ENCODE assay signal across 13 cellular contexts in the genomic region with DNA sequence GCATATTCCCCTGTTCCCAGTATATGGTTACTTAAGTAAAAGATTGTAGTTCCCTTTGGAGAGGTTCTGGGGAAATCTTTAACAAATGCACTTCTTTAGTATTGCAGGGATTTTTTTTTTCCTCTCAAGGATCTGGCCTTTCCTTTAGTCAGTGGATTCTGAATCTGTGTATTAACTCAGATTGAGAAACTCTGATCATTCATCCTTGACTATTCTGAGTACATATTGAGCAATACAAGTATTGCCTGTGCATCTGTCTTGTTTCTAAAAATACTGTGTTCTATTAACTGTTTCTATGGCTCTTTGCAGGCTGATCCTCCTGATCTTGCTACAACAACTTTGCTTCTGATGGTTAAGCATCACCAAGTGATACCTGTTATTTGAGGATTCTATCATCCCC.
DNase-seq lines count a peak whose midpoint lies in the region; ATAC-seq, FAIRE-seq and TF ChIP-seq lines count a peak whose summit lies in the region.
"Had no signal": no experiment of that assay in that cellular context is flagged by ENCODE, and none has a peak within 500 bp of the region (broad histone marks: within the 10 kb centered on the region; RNA-seq: fewer than 3 reads in every experiment).

No MANE protein-coding gene starts in this region.

- no peak for TF ChIP-seq RAD21 in GM12878 (IDR thresholded peaks at IDR 0.05; ENCODE audit: insufficient read depth, low read depth, low read length)
- peak; percentile 56 to 62 for TF ChIP-seq RAD21 in liver (IDR thresholded peaks at IDR 0.05)

- DNase-seq in AG09309 (ENCODE audit: low read depth) (peak; percentile 32), GM20000 (ENCODE audit: low spot score) (peak; percentile 7), GM12878 (ENCODE audit: low read depth, low spot score) (no peak), RWPE1 (ENCODE audit: low spot score) (no peak), PC-3 (no peak), tibial nerve (ENCODE audit: low spot score in 2 of 2) (no peak)
- DNase-seq: activated naive CD8-positive, alpha-beta T cell treated with anti-CD3 and anti-CD28 coated beads for 36 hours; C1 segment of cervical spinal cord; GDM1; head of caudate nucleus had no signal

- H3K27ac ChIP-seq in GM12878 (ENCODE audit: control insufficient read depth, insufficient read depth) (no peak overlapping the region), liver (ENCODE audit: low read depth in 1 of 2, low read length in 2 of 2) (no peak overlapping the region), RWPE1 (no peak overlapping the region), PC-3 (ENCODE audit: low read length) (no peak overlapping the region), tibial nerve (peak overlapping the region in 2 of 4 donors; percentile 25 to 62)

- TF ChIP-seq CTCF in AG09309 (IDR thresholded peaks at IDR 0.05; ENCODE audit: control insufficient read depth, insufficient read depth, low read depth, low read length, missing control alignments), result no peak
- TF ChIP-seq CTCF in GM20000 (IDR thresholded peaks at IDR 0.05; ENCODE audit: extremely low read depth, missing control alignments), result no peak
- TF ChIP-seq CTCF in GM12878 (IDR thresholded peaks at IDR 0.05 in 2 of 3, conservative IDR thresholded peaks at IDR 0.05 in 1 of 3; ENCODE audit: control insufficient read depth in 2 of 3, extremely low read depth in 1 of 3, insufficient read depth in 1 of 3, low read depth in 3 of 3, low read length in 3 of 3), result no peak
- no peak for TF ChIP-seq CTCF in liver (IDR thresholded peaks at IDR 0.05; ENCODE audit: low read depth, low read length, missing input control)
- no peak for TF ChIP-seq CTCF in RWPE1 (conservative IDR thresholded peaks at IDR 0.05; ENCODE audit: low read depth)
- TF ChIP-seq CTCF in PC-3 (conservative IDR thresholded peaks at IDR 0.05; ENCODE audit: low read depth, low read length), result no peak
- TF ChIP-seq CTCF in tibial nerve (IDR thresholded peaks at IDR 0.05), result no peak

- TF ChIP-seq POLR2A in GM12878 (IDR thresholded peaks at IDR 0.05; ENCODE audit: low read depth, low read length), result no peak
- no peak for TF ChIP-seq POLR2A in tibial nerve (IDR thresholded peaks at IDR 0.05)

- H3K9me2 ChIP-seq in PC-3 (replicated peaks; ENCODE audit: low read length), result no peaks in the 10 kb centered on the region

- POLR2A ChIA-PET in GM12878 (lab: Charles Lee) (no interaction called here), RWPE1 (lab: Yijun Ruan, JAX; ENCODE audit: low non-redundant PET) (no interaction called here), PC-3 (lab: Charles Lee; ENCODE audit: unreplicated experiment) (no interaction called here)

- H3K4me2 ChIP-seq in GM12878 (ENCODE audit: control insufficient read depth, insufficient read depth) (no peak overlapping the region), PC-3 (ENCODE audit: low read length) (no peak overlapping the region)

- H3K9me3 ChIP-seq in GM12878 (replicated peaks; ENCODE audit: control insufficient read depth, insufficient read depth, low read length), result no peaks in the 10 kb centered on the region
- no peaks in the 10 kb centered on the region for H3K9me3 ChIP-seq in liver (ENCODE audit: control insufficient read depth in 4 of 4, low read length in 3 of 4)
- H3K9me3 ChIP-seq in PC-3 (ENCODE audit: low read length), result no peaks in the 10 kb centered on the region
- no peaks in the 10 kb centered on the region for H3K9me3 ChIP-seq in tibial nerve

- H3K9ac ChIP-seq in GM12878 (ENCODE audit: control insufficient read depth, insufficient read depth, low read length), result no peak overlapping the region
- H3K9ac ChIP-seq in liver (ENCODE audit: low read depth in 1 of 2, low read length in 2 of 2), result no peak overlapping the region
- H3K9ac ChIP-seq in PC-3 (ENCODE audit: low read length), result no peak overlapping the region

- in situ Hi-C loops in GM12878 (cut with MboI), result no loop called here

- H4K20me1 ChIP-seq in GM12878 (ENCODE audit: control insufficient read depth, insufficient read depth) (no peaks in the 10 kb centered on the region), PC-3 (ENCODE audit: low read length) (no peaks in the 10 kb centered on the region)

- CTCF ChIA-PET in GM12878 (lab: Yijun Ruan, JAX), result no interaction called here
- CTCF ChIA-PET in RWPE1 (lab: Yijun Ruan, JAX), result no interaction called here
- CTCF ChIA-PET in PC-3 (lab: Charles Lee), result no interaction called here

- no peak for FAIRE-seq in GM12878 (lab: Jason Lieb, UNC)

- TF ChIP-seq EP300 in GM12878 (IDR thresholded peaks at IDR 0.05; ENCODE audit: borderline replicate concordance in 1 of 2, control insufficient read depth in 1 of 2, low read depth in 2 of 2, low read length in 2 of 2) (no peak), tibial nerve (IDR thresholded peaks at IDR 0.05) (peak in 1 of 2 donors; percentile 62)

- no peaks in the 10 kb centered on the region for H3F3A ChIP-seq in PC-3 (ENCODE audit: low read length, unreplicated experiment)

- H3K27me3 ChIP-seq in GM12878 (replicated peaks in 1 of 2; ENCODE audit: control insufficient read depth in 2 of 2, insufficient read depth in 2 of 2, low read length in 1 of 2) (no peaks in the 10 kb centered on the region), liver (ENCODE audit: control insufficient read depth in 4 of 4, insufficient read depth in 4 of 4, low read length in 3 of 4) (no peaks in the 10 kb centered on the region), PC-3 (ENCODE audit: low read length) (no peaks in the 10 kb centered on the region), tibial nerve (no peaks in the 10 kb centered on the region)

- H3K4me1 ChIP-seq in GM12878 (ENCODE audit: control insufficient read depth, insufficient read depth, low read length), result no peaks in the 10 kb centered on the region
- peaks cover 0 to 8% (median 4%) of the 10 kb centered on the region in 4 donors for H3K4me1 ChIP-seq in liver (ENCODE audit: control insufficient read depth in 4 of 4, insufficient read depth in 4 of 4, low read length in 3 of 4)
- H3K4me1 ChIP-seq in PC-3 (ENCODE audit: insufficient read depth, low read length), result no peaks in the 10 kb centered on the region
- H3K4me1 ChIP-seq in tibial nerve, result peaks cover 0 to 6% (median 2%) of the 10 kb centered on the region in 4 donors

- RAD21 ChIA-PET in GM12878 (lab: Charles Lee; ENCODE audit: unreplicated experiment), result no interaction called here

- H2AFZ ChIP-seq in GM12878 (ENCODE audit: control insufficient read depth, low read depth, low read length), result no peak overlapping the region
- no peak overlapping the region for H2AFZ ChIP-seq in PC-3 (ENCODE audit: low read length)

- SMC1A ChIA-PET in GM12878 (lab: Charles Lee; ENCODE audit: uncharacterized antibody, unreplicated experiment), result interaction anchor here (0.7 kb wide), 1 partner anchor 20 kb away, joined by 3 read pairs; no protein-coding TSS in a partner anchor

- no peak for ATAC-seq in GM12878
- no peak for ATAC-seq in PC-3
- ATAC-seq in GM21786 (IDR thresholded peaks at IDR 0.05; ENCODE audit: unreplicated experiment), result no peak
- ATAC-seq: stimulated activated effector memory CD8-positive, alpha-beta T cell treated with anti-CD3 and anti-CD28 coated beads, Interleukin-12 subunit alpha, Interleukin-12 subunit beta, amount 100 ng/mL, for 72 hours had no signal

- H3K79me2 ChIP-seq in GM12878 (ENCODE audit: control insufficient read depth, insufficient read depth, low read length) (no peaks in the 10 kb centered on the region), PC-3 (ENCODE audit: low read length) (no peaks in the 10 kb centered on the region)

- H3K36me3 ChIP-seq in GM12878 (ENCODE audit: control insufficient read depth in 2 of 2, insufficient read depth in 2 of 2, low read length in 1 of 2) (no peaks in the 10 kb centered on the region), liver (ENCODE audit: control insufficient read depth in 4 of 4, insufficient read depth in 3 of 4, low read depth in 1 of 4, low read length in 3 of 4) (no peaks in the 10 kb centered on the region), PC-3 (ENCODE audit: low read depth, low read length) (no peaks in the 10 kb centered on the region), tibial nerve (no peaks in the 10 kb centered on the region)

- intact Hi-C loops in GM12878 (cut with micrococcal nuclease; ENCODE audit: unreplicated experiment), result no loop called here
- intact Hi-C loops in PC-3 (cut with micrococcal nuclease), result no loop called here

- no TSS peak for BruUV-seq in GM12878 (replicated peaks; lab: Mats Ljungman, UMichigan)
- BruUV-seq in PC-3 (replicated peaks; lab: Mats Ljungman, UMichigan), result no TSS peak

- H3K4me3 ChIP-seq in AG09309 (ENCODE audit: control insufficient read depth, low read depth, low read length), result no peak overlapping the region
- H3K4me3 ChIP-seq in GM12878, result no peak overlapping the region
- no peak overlapping the region for H3K4me3 ChIP-seq in liver (ENCODE audit: low read depth in 1 of 3, low read length in 3 of 3)
- no peak overlapping the region for H3K4me3 ChIP-seq in PC-3 (ENCODE audit: low read length)
- no peak overlapping the region for H3K4me3 ChIP-seq in tibial nerve

TF ChIP-seq in GM12878, 131 proteins besides CTCF, POLR2A, EP300 and RAD21:
- TF ChIP-seq CHD4 (IDR thresholded peaks at IDR 0.05), result no peak
- TF ChIP-seq SUZ12 (IDR thresholded peaks at IDR 0.05; ENCODE audit: unreplicated experiment), result no peak
- TF ChIP-seq NFIC (IDR thresholded peaks at IDR 0.05; ENCODE audit: low read depth, low read length), result 0 out of 2 replicates have a peak, but pooled peaks have one; percentile 26
- 0 out of 2 replicates have a peak, but pooled peaks have one; percentile 34 for TF ChIP-seq MEF2A (IDR thresholded peaks at IDR 0.05; ENCODE audit: insufficient read depth, low read depth, low read length)
- no peak for TF ChIP-seq NBN (IDR thresholded peaks at IDR 0.05)

TF ChIP-seq in liver, 16 proteins besides CTCF, POLR2A, EP300 and RAD21 (continues in another document):
- peak in 1 of 2 donors; percentile 75 for TF ChIP-seq JUND (IDR thresholded peaks at IDR 0.05)
- no peak for TF ChIP-seq HNF4G (IDR thresholded peaks at IDR 0.05)
- TF ChIP-seq EGR1 (IDR thresholded peaks at IDR 0.05; ENCODE audit: low read depth in 2 of 2), result no peak
- TF ChIP-seq FOXA1 (IDR thresholded peaks at IDR 0.05), result peak; percentile 43
- TF ChIP-seq ATF3 (IDR thresholded peaks at IDR 0.05), result no peak
- peak; percentile 69 for TF ChIP-seq MAX (IDR thresholded peaks at IDR 0.05)

Comparison
In these comparisons a context has a peak if more than half of its experiments do, and no peak if none do; other contexts are left out.
1. DNase-seq: peak in AG09309 (single experiment) and GM20000 (single experiment); none in GM12878 (single experiment), RWPE1 (single experiment), PC-3 (single experiment) and tibial nerve (0 of 2).